ENCODE assay signal across 15 cellular contexts in the genomic region with DNA sequence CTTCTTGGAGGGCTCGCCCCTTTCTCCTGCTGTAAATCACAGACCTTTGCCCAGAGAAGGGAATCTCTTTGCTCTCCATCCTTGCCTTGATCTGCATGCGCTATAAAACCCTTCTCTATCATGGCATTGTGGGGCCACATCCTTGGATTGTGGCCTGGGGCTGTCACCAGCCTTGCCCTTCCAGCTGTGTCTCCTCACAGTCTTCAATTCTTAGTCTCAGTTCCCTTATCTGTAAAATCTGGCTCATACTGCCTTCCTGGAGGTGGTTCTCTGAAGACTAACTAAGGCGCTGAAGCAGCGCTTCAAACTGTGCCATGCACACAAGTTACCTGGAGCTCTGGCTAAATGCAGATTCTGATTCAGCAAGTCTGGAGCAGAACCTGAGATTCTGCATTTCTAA.
"Had no signal": no experiment of that assay in that cellular context is flagged by ENCODE, and none has a peak within 500 bp of the region (broad histone marks: within the 10 kb centered on the region; RNA-seq: fewer than 3 reads in every experiment).

No MANE protein-coding gene starts in this region.

- H3K36me3 ChIP-seq: ascending aorta, breast epithelium, prostate gland, right atrium auricular region had no signal

- DNase-seq: activated CD4-positive, alpha-beta T cell treated with anti-CD3 and anti-CD28 coated beads, Interleukin-2, amount 50 U/mL, for 4 hours; activated gamma-delta T cell; effector CD4-positive, alpha-beta T cell; esophagus squamous epithelium; immature natural killer cell; kidney glomerular epithelial cell; left ventricle myocardium superior; stimulated activated CD4-positive, alpha-beta T cell treated with anti-CD3 and anti-CD28 coated beads, Interleukin-2, amount 100 ng/mL, for 24 hours; upper lobe of left lung had no signal

- H3K27me3 ChIP-seq: ascending aorta, breast epithelium, esophagus squamous epithelium, right atrium auricular region, upper lobe of left lung had no signal

- H3K36me3 Mint-ChIP-seq: activated naive CD4-positive, alpha-beta T cell treated with anti-CD3 and anti-CD28 coated beads, Interleukin-2, amount 50 U/mL, for 24 hours; immature natural killer cell had no signal

- H3K4me3 Mint-ChIP-seq: activated naive CD4-positive, alpha-beta T cell treated with anti-CD3 and anti-CD28 coated beads, Interleukin-2, amount 50 U/mL, for 24 hours; immature natural killer cell; stimulated activated naive CD8-positive, alpha-beta T cell treated with anti-CD3 and anti-CD28 coated beads, Interleukin-15, Interleukin-2, amounts not matched to agents 100 ng/mL and 50 ng/mL, for 24 hours had no signal

- H3K27ac ChIP-seq: ascending aorta, breast epithelium, esophagus squamous epithelium, prostate gland, right atrium auricular region, upper lobe of left lung had no signal

- H3K4me1 ChIP-seq: ascending aorta, breast epithelium, esophagus squamous epithelium, prostate gland, right atrium auricular region, upper lobe of left lung had no signal

- H3K27ac Mint-ChIP-seq: activated naive CD4-positive, alpha-beta T cell treated with anti-CD3 and anti-CD28 coated beads, Interleukin-2, amount 50 U/mL, for 24 hours; immature natural killer cell; stimulated activated naive CD8-positive, alpha-beta T cell treated with anti-CD3 and anti-CD28 coated beads, Interleukin-15, Interleukin-2, amounts not matched to agents 100 ng/mL and 50 ng/mL, for 24 hours had no signal

- ATAC-seq: left ventricle myocardium superior had no signal

- H3K9me3 Mint-ChIP-seq: activated naive CD4-positive, alpha-beta T cell treated with anti-CD3 and anti-CD28 coated beads, Interleukin-2, amount 50 U/mL, for 24 hours; immature natural killer cell; stimulated activated naive CD8-positive, alpha-beta T cell treated with anti-CD3 and anti-CD28 coated beads, Interleukin-15, Interleukin-2, amounts not matched to agents 100 ng/mL and 50 ng/mL, for 24 hours had no signal

- H3K4me3 ChIP-seq: ascending aorta, breast epithelium, esophagus squamous epithelium, prostate gland, right atrium auricular region, upper lobe of left lung had no signal

- H3K9me3 ChIP-seq: ascending aorta, breast epithelium, esophagus squamous epithelium, prostate gland, right atrium auricular region, upper lobe of left lung had no signal

- H3K4me1 Mint-ChIP-seq: activated naive CD4-positive, alpha-beta T cell treated with anti-CD3 and anti-CD28 coated beads, Interleukin-2, amount 50 U/mL, for 24 hours; immature natural killer cell had no signal
